Comparison of ENCODE assay signal across 1 cellular context in the genomic region with DNA sequence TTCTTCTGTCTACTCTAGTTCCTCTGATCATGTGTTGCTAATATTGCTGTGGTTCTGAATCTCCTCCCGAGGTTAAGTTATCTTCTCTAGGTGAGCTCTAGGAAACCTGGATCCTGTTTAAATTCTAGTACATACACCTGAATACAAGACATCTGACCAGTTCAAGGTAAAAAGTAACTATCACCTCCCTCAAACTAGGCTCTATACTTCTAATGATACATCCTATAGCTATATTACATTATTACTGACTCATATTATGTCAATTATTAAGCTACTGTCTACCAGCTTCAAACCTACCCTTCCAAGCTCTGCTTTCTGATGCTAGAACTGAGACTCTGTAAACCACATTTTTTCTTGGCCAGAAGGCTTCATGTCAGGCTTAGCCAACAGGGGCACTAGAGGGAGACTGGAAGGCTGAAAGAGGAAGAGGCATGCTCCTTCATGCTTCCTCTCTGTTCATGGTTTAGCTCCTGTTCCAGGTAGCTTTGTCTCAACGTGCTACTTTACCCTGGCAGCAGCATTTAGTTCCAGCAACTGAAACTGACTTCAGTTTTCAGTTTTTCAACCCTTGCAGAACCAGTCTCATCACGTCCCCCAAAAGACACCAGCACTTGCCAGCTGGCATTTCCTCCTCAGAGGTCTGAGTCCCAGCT.
TF ChIP-seq lines count a peak whose summit lies in the region.

No MANE protein-coding gene starts in this region.

TF ChIP-seq in SK-N-SH treated with all-trans-retinoic acid at 6 μM for 48 hours, 23 proteins besides CTCF, POLR2A, EP300 and RAD21 (continued from another document):
- TF ChIP-seq ZNF70 (CRISPR knock-in tag; IDR thresholded peaks at IDR 0.05): peak; percentile 96
